ENCODE assay signal across 9 cellular contexts in the genomic region with DNA sequence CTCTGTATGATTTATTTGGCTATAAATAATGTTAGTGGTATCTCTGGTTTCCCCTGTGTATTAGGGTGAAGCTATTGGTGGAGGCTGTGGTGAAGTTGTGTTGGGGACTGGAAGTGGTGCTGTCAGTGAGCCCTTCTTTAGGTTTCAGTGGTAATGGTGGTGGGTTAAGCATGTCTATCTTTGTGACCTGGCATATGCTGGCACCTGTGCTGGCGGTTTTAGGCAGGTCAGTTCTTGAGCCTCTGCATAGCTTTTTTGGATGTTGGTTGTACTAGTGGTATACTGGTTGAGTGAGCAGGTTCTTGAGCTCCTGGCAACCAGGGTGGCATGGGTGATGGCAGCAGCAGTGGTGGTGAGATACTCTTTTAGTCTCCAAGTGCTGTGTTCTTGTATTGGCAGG.
"Had no signal": no experiment of that assay in that cellular context is flagged by ENCODE, and none has a peak within 500 bp of the region (broad histone marks: within the 10 kb centered on the region; RNA-seq: fewer than 3 reads in every experiment).

No MANE protein-coding gene starts in this region.

- H3K27ac ChIP-seq: GM23248 had no signal

- H2AFZ ChIP-seq: GM23248, GM23338 had no signal

- H3K4me3 Mint-ChIP-seq: GM23338, H9, HFFc6 had no signal

- H3K4me1 Mint-ChIP-seq: GM23338 had no signal

- H3K36me3 ChIP-seq: HAP-1 had no signal

- ATAC-seq: GM23338, HCT116 had no signal

- H3K4me2 ChIP-seq: GM23338 had no signal

- DNase-seq: GM23248, GOT3, H7, H9, HCEC 1CT, HFFc6 had no signal

- H3K9me3 Mint-ChIP-seq: GM23338 had no signal

- H3K9ac ChIP-seq: GM23248 had no signal

- H3K27ac Mint-ChIP-seq: GM23338, H9, HFFc6 had no signal

- H3K9me3 ChIP-seq: HAP-1 had no signal

- H3K4me3 ChIP-seq: GM23248, GM23338, HAP-1 had no signal
